1 cellular context compared by ENCODE assay signal in the genomic region with DNA sequence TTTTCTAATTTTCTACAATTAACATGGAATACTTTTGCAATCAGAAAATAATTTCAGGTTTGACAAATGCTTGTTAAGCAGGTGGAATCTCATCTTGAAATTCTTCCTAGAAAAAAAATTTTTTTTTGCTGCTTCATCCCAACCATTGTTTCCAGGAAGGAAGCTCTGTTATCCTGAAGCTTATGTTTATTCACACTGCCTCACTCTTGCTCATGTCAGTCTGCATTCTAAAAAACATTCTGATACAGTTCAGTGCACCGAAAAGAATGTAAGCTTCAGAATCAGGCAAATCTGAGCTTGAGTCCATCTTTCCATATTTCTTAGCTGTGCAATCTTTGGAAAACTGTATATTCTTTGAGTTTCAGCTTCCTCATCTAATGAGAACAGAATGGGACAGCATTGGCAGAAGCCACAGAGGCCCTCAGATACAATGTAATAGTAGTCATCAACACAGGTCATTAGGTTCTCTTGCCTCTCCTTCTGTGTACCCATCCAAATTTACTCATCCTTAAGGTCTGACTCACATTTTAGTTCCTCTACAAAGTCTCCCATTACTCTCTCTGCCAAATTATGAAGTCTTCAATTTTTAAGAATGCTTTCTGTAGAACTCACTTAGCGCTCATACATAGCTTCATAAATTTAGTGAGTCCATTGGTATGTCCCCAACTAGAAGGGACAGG.
TF ChIP-seq lines count a peak whose summit lies in the region.

No MANE protein-coding gene starts in this region.

TF ChIP-seq in IMR-90, 13 proteins besides CTCF, POLR2A, EP300 and RAD21:
- TF ChIP-seq MAFK (IDR thresholded peaks at IDR 0.05; ENCODE audit: low read depth, low read length) (no peak), BHLHE40 (IDR thresholded peaks at IDR 0.05; ENCODE audit: low read depth, low read length) (no peak), MXI1 (IDR thresholded peaks at IDR 0.05; ENCODE audit: borderline replicate concordance, low read depth, low read length) (no peak), FOS (IDR thresholded peaks at IDR 0.05; ENCODE audit: low read depth, low read length) (no peak), MAZ (IDR thresholded peaks at IDR 0.05; ENCODE audit: borderline replicate concordance, low read depth, low read length) (no peak), SMC3 (IDR thresholded peaks at IDR 0.05; ENCODE audit: low read depth, low read length) (no peak), ELK1 (IDR thresholded peaks at IDR 0.05; ENCODE audit: borderline replicate concordance, low read depth, low read length) (no peak), RFX5 (IDR thresholded peaks at IDR 0.05; ENCODE audit: low read depth, low read length) (no peak), CEBPB (IDR thresholded peaks at IDR 0.05; ENCODE audit: low read depth, low read length) (no peak)
- TF ChIP-seq, protein P1, sequence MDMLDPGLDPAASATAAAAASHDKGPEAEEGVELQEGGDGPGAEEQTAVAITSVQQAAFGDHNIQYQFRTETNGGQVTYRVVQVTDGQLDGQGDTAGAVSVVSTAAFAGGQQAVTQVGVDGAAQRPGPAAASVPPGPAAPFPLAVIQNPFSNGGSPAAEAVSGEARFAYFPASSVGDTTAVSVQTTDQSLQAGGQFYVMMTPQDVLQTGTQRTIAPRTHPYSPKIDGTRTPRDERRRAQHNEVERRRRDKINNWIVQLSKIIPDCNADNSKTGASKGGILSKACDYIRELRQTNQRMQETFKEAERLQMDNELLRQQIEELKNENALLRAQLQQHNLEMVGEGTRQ (IDR thresholded peaks at IDR 0.05; ENCODE audit: low read depth, low read length) = no peak
